Comparison of ENCODE assay signal across 26 cellular contexts in the genomic region with DNA sequence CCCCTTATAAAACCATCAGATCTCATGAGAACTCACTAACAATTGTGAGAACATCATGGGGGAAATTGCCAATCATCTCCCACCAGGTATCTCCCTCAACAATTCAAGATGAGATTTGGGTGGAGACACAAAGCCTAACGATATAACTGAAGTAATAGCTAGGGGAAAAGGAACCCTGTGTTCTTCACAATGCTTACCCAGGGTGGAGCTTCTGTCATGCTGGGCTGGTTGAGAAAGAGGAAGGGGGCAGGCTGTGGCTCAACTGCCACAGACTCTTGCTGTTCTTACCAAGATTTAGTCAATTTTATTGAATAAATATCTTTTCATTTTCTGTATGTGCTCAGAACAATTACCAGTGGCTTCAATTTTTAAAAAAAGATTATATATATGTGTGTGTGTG.
DNase-seq lines count a peak whose midpoint lies in the region; ATAC-seq and TF ChIP-seq lines count a peak whose summit lies in the region.
"Had no signal": no experiment of that assay in that cellular context is flagged by ENCODE, and none has a peak within 500 bp of the region (broad histone marks: within the 10 kb centered on the region; RNA-seq: fewer than 3 reads in every experiment).

No MANE protein-coding gene starts in this region.

- POLR2A ChIA-PET in MCF 10A (lab: Yijun Ruan, JAX): no interaction called here

- BruUV-seq in MCF 10A (replicated peaks; lab: Mats Ljungman, UMichigan): no TSS peak

- CTCF ChIA-PET in MCF 10A (lab: Yijun Ruan, JAX): interaction anchor here (0.6 to 0.7 kb wide), 2 partner anchors 62 to 368 kb away, joined by 3 to 4 read pairs; no protein-coding TSS in a partner anchor

- TF ChIP-seq POLR2A in NB4 (IDR thresholded peaks at IDR 0.05; ENCODE audit: extremely low read depth, insufficient read length) (peak; percentile 41), transverse colon (IDR thresholded peaks at IDR 0.05) (no peak), esophagus squamous epithelium (IDR thresholded peaks at IDR 0.05) (no peak)

- H3K4me2 ChIP-seq in BLaER1 treated with 17β-estradiol and CSF1 and Interleukin-3, amounts not matched to agents 10 nM and 100 nM: peak overlapping the region; percentile 39 to 64 (median 43)

- in situ Hi-C loops in transverse colon (cut with MboI; ENCODE audit: low pct_ligation_motif_present in 1 of 4, low pct_unique_long_range_greater_than_20kb in 1 of 4, low sequenced_read_pairs in 3 of 4): no loop called here

- intact Hi-C loops in transverse colon (cut with DNase I; ENCODE audit: low total_unique reads): no loop called here
- intact Hi-C loops in left colon (cut with DNase I, micrococcal nuclease): no loop called here
- intact Hi-C loops in esophagus squamous epithelium (cut with DNase I): no loop called here
- intact Hi-C loops in MCF 10A (cut with micrococcal nuclease): no loop called here

- no peaks in the 10 kb centered on the region for H4K20me1 ChIP-seq in BLaER1 treated with 17β-estradiol and CSF1 and Interleukin-3, amounts not matched to agents 10 nM and 100 nM

- no peaks in the 10 kb centered on the region for H3K36me3 Mint-ChIP-seq in MCF 10A (ENCODE audit: insufficient read depth, unreplicated experiment)

- no peak overlapping the region for H3K4me3 ChIP-seq in BLaER1 treated with 17β-estradiol and CSF1 and Interleukin-3, amounts not matched to agents 10 nM and 100 nM
- H3K4me3 ChIP-seq in NB4 (ENCODE audit: low read depth, low read length) (peak overlapping the region; percentile 82), coronary artery (no peak overlapping the region), transverse colon (no peak overlapping the region), esophagus squamous epithelium (no peak overlapping the region)
- H3K4me3 ChIP-seq: lower lobe of right lung, psoas muscle, SK-N-MC had no signal

- no peaks in the 10 kb centered on the region for H3K4me1 Mint-ChIP-seq in MCF 10A (ENCODE audit: insufficient read depth, unreplicated experiment)
- H3K4me1 Mint-ChIP-seq: CD8-positive, alpha-beta memory T cell; IgD-negative memory B cell; stimulated activated memory B cell treated with anti-CD40 and anti-IgM and Interleukin-4, amounts not matched to agents 10 μg/mL and 1 μg/mL and 100 μg/mL, for 72 hours had no signal

- TF ChIP-seq EP300 in transverse colon (IDR thresholded peaks at IDR 0.05; ENCODE audit: low read depth): no peak

- H3K27ac ChIP-seq in BLaER1 treated with 17β-estradiol and CSF1 and Interleukin-3, amounts not matched to agents 10 nM and 100 nM: peak overlapping the region in 9 of 11 experiments; percentile 16 to 73 (median 65); a peak in 16 of 22 replicates
- H3K27ac ChIP-seq in coronary artery (no peak overlapping the region), transverse colon (no peak overlapping the region), esophagus squamous epithelium (no peak overlapping the region)
- H3K27ac ChIP-seq: lower lobe of right lung, psoas muscle, SK-N-MC had no signal

- peak overlapping the region in 5 of 11 experiments; percentile 4 to 31 (median 13); a peak in 6 of 22 replicates for H3K9ac ChIP-seq in BLaER1 treated with 17β-estradiol and CSF1 and Interleukin-3, amounts not matched to agents 10 nM and 100 nM

- H3K27ac Mint-ChIP-seq in MCF 10A (ENCODE audit: low read depth, unreplicated experiment): no peak overlapping the region
- H3K27ac Mint-ChIP-seq: activated CD8-positive, alpha-beta T cell treated with anti-CD3 and anti-CD28 coated beads, Interleukin-2, amount 10 ng/mL, durations not matched to agents 7 days and 5 days; brain; CD8-positive, alpha-beta memory T cell; IgD-negative memory B cell; stimulated activated memory B cell treated with anti-CD40 and anti-IgM and Interleukin-4, amounts not matched to agents 10 μg/mL and 1 μg/mL and 100 μg/mL, for 72 hours had no signal

- peak; percentile 96 for DNase-seq in NB4 (ENCODE audit: low read depth)
- peak; percentile 17 for DNase-seq in coronary artery (ENCODE audit: low spot score)
- DNase-seq in transverse colon: no peak
- DNase-seq in left colon: no peak
- no peak for DNase-seq in esophagus squamous epithelium (lab: John Stamatoyannopoulos, UW)
- no peak for DNase-seq in MCF 10A (ENCODE audit: unreplicated experiment)
- DNase-seq: activated CD4-positive, alpha-beta T cell treated with anti-CD3 and anti-CD28 coated beads for 1 hour; activated CD8-positive, alpha-beta T cell treated with anti-CD3 and anti-CD28 coated beads, Interleukin-2, amount 10 ng/mL, durations not matched to agents 7 days and 5 days; activated gamma-delta T cell treated with Interleukin-2 at 50 U/mL for 16 hours; CD8-positive, alpha-beta memory T cell; effector CD8-positive, alpha-beta T cell; erythroblast; hypothalamus; lower lobe of right lung; NCI-H1092 treated with DMSO at 0.1 percent for 48 hours; NCI-H2029; NCI-H345; psoas muscle; small intestine; T-helper 9 cell had no signal

- no peaks in the 10 kb centered on the region for H3K27me3 Mint-ChIP-seq in MCF 10A (ENCODE audit: insufficient read depth, unreplicated experiment)

- H3K9me3 ChIP-seq in BLaER1 treated with 17β-estradiol and CSF1 and Interleukin-3, amounts not matched to agents 10 nM and 100 nM (replicated peaks in 1 of 11): peaks cover 46 to 61% (median 55%) of the 10 kb centered on the region in 11 experiments
- H3K9me3 ChIP-seq in transverse colon: peaks cover 17 to 20% of the 10 kb centered on the region in 2 donors
- peaks cover 0 to 27% (median 17%) of the 10 kb centered on the region in 3 donors for H3K9me3 ChIP-seq in esophagus squamous epithelium

- peaks cover 26% of the 10 kb centered on the region for H3K9me3 Mint-ChIP-seq in MCF 10A (ENCODE audit: unreplicated experiment)

- ATAC-seq in HG03103 (IDR thresholded peaks at IDR 0.05; ENCODE audit: low read depth, unreplicated experiment) (peak; percentile 82), left colon (no peak)
- ATAC-seq: activated CD8-positive, alpha-beta T cell treated with anti-CD3 and anti-CD28 coated beads, Interleukin-2, amount 10 ng/mL, durations not matched to agents 7 days and 5 days; psoas muscle; stimulated activated memory B cell treated with anti-CD40 and anti-IgM and Interleukin-4, amounts not matched to agents 10 μg/mL and 1 μg/mL and 100 μg/mL, for 72 hours had no signal

- TF ChIP-seq CTCF in NB4 (IDR thresholded peaks at IDR 0.05; ENCODE audit: low read depth, low read length): no peak
- TF ChIP-seq CTCF in coronary artery (IDR thresholded peaks at IDR 0.05): no peak
- no peak for TF ChIP-seq CTCF in transverse colon (IDR thresholded peaks at IDR 0.05)
- no peak for TF ChIP-seq CTCF in esophagus squamous epithelium (IDR thresholded peaks at IDR 0.05)
- TF ChIP-seq CTCF in MCF 10A (IDR thresholded peaks at IDR 0.05; ENCODE audit: unreplicated experiment): no peak

- H3K36me3 ChIP-seq in BLaER1 treated with 17β-estradiol and CSF1 and Interleukin-3, amounts not matched to agents 10 nM and 100 nM: peaks cover 0 to 18% (median 8%) of the 10 kb centered on the region in 11 experiments; a peak in 8 of 22 replicates
- H3K36me3 ChIP-seq in transverse colon (no peaks in the 10 kb centered on the region), esophagus squamous epithelium (no peaks in the 10 kb centered on the region)
- H3K36me3 ChIP-seq: lower lobe of right lung had no signal

- H3K4me1 ChIP-seq in BLaER1 treated with 17β-estradiol and CSF1 and Interleukin-3, amounts not matched to agents 10 nM and 100 nM: peaks cover 30 to 59% (median 47%) of the 10 kb centered on the region in 10 experiments
- H3K4me1 ChIP-seq in transverse colon (no peaks in the 10 kb centered on the region), esophagus squamous epithelium (no peaks in the 10 kb centered on the region)
- H3K4me1 ChIP-seq: lower lobe of right lung, psoas muscle had no signal

- no peak overlapping the region for H3K4me3 Mint-ChIP-seq in MCF 10A (ENCODE audit: unreplicated experiment)
- H3K4me3 Mint-ChIP-seq: activated CD8-positive, alpha-beta T cell treated with anti-CD3 and anti-CD28 coated beads, Interleukin-2, amount 10 ng/mL, durations not matched to agents 7 days and 5 days; brain; CD8-positive, alpha-beta memory T cell; stimulated activated memory B cell treated with anti-CD40 and anti-IgM and Interleukin-4, amounts not matched to agents 10 μg/mL and 1 μg/mL and 100 μg/mL, for 72 hours had no signal

- peaks cover 0 to 10% (median 0%) of the 10 kb centered on the region in 11 experiments; a peak in 4 of 22 replicates for H3K27me3 ChIP-seq in BLaER1 treated with 17β-estradiol and CSF1 and Interleukin-3, amounts not matched to agents 10 nM and 100 nM
- no peaks in the 10 kb centered on the region for H3K27me3 ChIP-seq in transverse colon
- peaks cover 0 to 1% (median 0%) of the 10 kb centered on the region in 4 donors for H3K27me3 ChIP-seq in esophagus squamous epithelium

- 20 to 42% methylated on average over 1 of the region's 1 CpG for WGBS in transverse colon (ENCODE audit: low coverage in 1 of 2), 2 donors
- 44 to 53% methylated on average over 1 of the region's 1 CpG for WGBS in esophagus squamous epithelium, 2 donors

Comparison
In these comparisons a context has a peak if more than half of its experiments do, and no peak if none do; other contexts are left out.
1. H3K27ac ChIP-seq: peak in BLaER1 treated with 17β-estradiol and CSF1 and Interleukin-3, amounts not matched to agents 10 nM and 100 nM (9 of 11); none in coronary artery (0 of 2), transverse colon (0 of 4) and esophagus squamous epithelium (0 of 4).
2. DNase-seq: peak in NB4 (single experiment) and coronary artery (single experiment); none in transverse colon (single experiment), left colon (0 of 2), esophagus squamous epithelium (single experiment) and MCF 10A (single experiment).